ENCODE assay signal across 21 cellular contexts in genomic region chr15:77897896-77898406, GRCh38.
"Had no signal": no experiment of that assay in that cellular context is flagged by ENCODE, and none has a peak within 500 bp of the region (broad histone marks: within the 10 kb centered on the region; RNA-seq: fewer than 3 reads in every experiment).

No MANE protein-coding gene starts in this region.

- ATAC-seq: effector memory CD8-positive, alpha-beta T cell; gastrocnemius medialis; naive thymus-derived CD4-positive, alpha-beta T cell; pancreas; sciatic nerve had no signal

- H3K36me3 Mint-ChIP-seq: naive thymus-derived CD4-positive, alpha-beta T cell; type B pancreatic cell had no signal

- H3K36me3 ChIP-seq: esophagus muscularis mucosa, gastrocnemius medialis, heart right ventricle, pancreas, prostate gland, uterus had no signal

- H3K9me3 ChIP-seq: esophagus muscularis mucosa, gastrocnemius medialis, heart right ventricle, pancreas, prostate gland, uterus had no signal

- H3K4me3 ChIP-seq: esophagus muscularis mucosa, gastrocnemius medialis, heart right ventricle, pancreas, prostate gland, skin epidermis, uterus had no signal

- H3K27ac ChIP-seq: epithelial cell of prostate, esophagus muscularis mucosa, gastrocnemius medialis, heart right ventricle, pancreas, prostate gland, skin epidermis, uterus had no signal

- H3K27me3 ChIP-seq: heart right ventricle, pancreas, uterus had no signal

- H3K9me3 Mint-ChIP-seq: dendritic cell treated with granulocyte-macrophage colony-stimulating factor and Interleukin-4, amounts not matched to agents 40 ng/mL and 50 ng/mL, for 4 days; effector memory CD8-positive, alpha-beta T cell; neural crest cell; type B pancreatic cell had no signal

- DNase-seq: effector memory CD8-positive, alpha-beta T cell; gastrocnemius medialis; heart right ventricle; hypothalamus; islet precursor cell; mammary epithelial cell; naive thymus-derived CD4-positive, alpha-beta T cell; nucleus accumbens; stimulated activated CD4-positive, alpha-beta T cell treated with anti-CD3 and anti-CD28 coated beads, Interleukin-12 subunit alpha, Interleukin-12 subunit beta, amount 100 ng/mL, for 4 hours; stimulated activated naive CD4-positive, alpha-beta T cell treated with Interleukin-2 at 50 U/mL for 16 hours; uterus had no signal

- H3K27me3 Mint-ChIP-seq: naive thymus-derived CD4-positive, alpha-beta T cell had no signal

- FAIRE-seq: colon, pancreas had no signal

- H3K4me1 Mint-ChIP-seq: neural crest cell had no signal

- H3K27ac Mint-ChIP-seq: dendritic cell treated with granulocyte-macrophage colony-stimulating factor and Interleukin-4, amounts not matched to agents 40 ng/mL and 50 ng/mL, for 4 days; effector memory CD8-positive, alpha-beta T cell; naive thymus-derived CD4-positive, alpha-beta T cell; type B pancreatic cell had no signal

- H3K4me1 ChIP-seq: esophagus muscularis mucosa, gastrocnemius medialis, pancreas, prostate gland, uterus had no signal

- H3K4me3 Mint-ChIP-seq: dendritic cell treated with granulocyte-macrophage colony-stimulating factor and Interleukin-4, amounts not matched to agents 40 ng/mL and 50 ng/mL, for 4 days; effector memory CD8-positive, alpha-beta T cell; naive thymus-derived CD4-positive, alpha-beta T cell; neural crest cell; type B pancreatic cell had no signal
